16 cellular contexts compared by ENCODE assay signal in the genomic region with DNA sequence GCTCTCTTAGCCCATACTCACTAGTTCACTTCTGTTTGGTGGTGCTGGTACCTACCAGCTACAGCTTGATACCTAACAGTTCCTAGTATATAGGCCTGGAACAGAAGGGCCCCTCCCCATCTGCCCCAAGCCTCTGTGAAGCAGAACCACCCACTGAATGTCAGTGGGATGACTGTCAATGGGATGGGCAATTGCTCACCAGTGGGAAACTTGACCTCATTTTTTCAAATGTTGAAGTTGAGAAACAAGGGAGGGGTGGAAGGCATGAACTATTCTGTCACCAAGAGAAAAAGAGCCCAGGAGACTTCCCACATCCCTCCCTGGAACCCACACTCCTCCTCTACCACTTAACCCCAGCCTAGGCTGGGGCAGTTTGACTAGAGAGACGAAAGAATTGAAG. TPM values are rescaled to one million over a fixed set of nuclear protein-coding genes. Genes with fewer than 3 reads are reported as not detected.
DNase-seq lines count a peak whose midpoint lies in the region; ATAC-seq and TF ChIP-seq lines count a peak whose summit lies in the region.
"Had no signal": no experiment of that assay in that cellular context is flagged by ENCODE, and none has a peak within 500 bp of the region (broad histone marks: within the 10 kb centered on the region; RNA-seq: fewer than 3 reads in every experiment).

Gene NLRP10 (minus strand): TSS at position 62 of the 400 bp plus-strand sequence. CDS start 1,952 bp downstream, outside the sequence.

- H4K20me1 ChIP-seq in DOHH2 (ENCODE audit: control insufficient read depth, insufficient read depth, low read depth, low read length) (no peaks in the 10 kb centered on the region), osteoblast (ENCODE audit: insufficient read depth, low read length) (no peaks in the 10 kb centered on the region)

- TF ChIP-seq POLR2A in right lobe of liver (IDR thresholded peaks at IDR 0.05) = no peak

- H3K36me3 ChIP-seq in DOHH2 (ENCODE audit: control insufficient read depth, low read length) (no peaks in the 10 kb centered on the region), MG63 (no peaks in the 10 kb centered on the region), osteoblast (ENCODE audit: insufficient read depth, low read length) (no peaks in the 10 kb centered on the region), right lobe of liver (no peaks in the 10 kb centered on the region)
- H3K36me3 ChIP-seq: Peyer's patch had no signal

- H3K79me2 ChIP-seq in DOHH2 (ENCODE audit: control insufficient read depth, low read length) = no peaks in the 10 kb centered on the region
- H3K79me2 ChIP-seq in osteoblast (ENCODE audit: insufficient read depth, low read length) = no peaks in the 10 kb centered on the region

- ATAC-seq in right lobe of liver = no peak

- H3K9me2 ChIP-seq in DOHH2 (replicated peaks; ENCODE audit: control insufficient read depth, low read length) = no peaks in the 10 kb centered on the region

- intact Hi-C loops in right lobe of liver (cut with DNase I) = no loop called here

- H3K4me2 ChIP-seq in DOHH2 (ENCODE audit: low read length) = peak within 1 kb of the TSS; percentile 56
- peak within 1 kb of the TSS; percentile 58 for H3K4me2 ChIP-seq in osteoblast (ENCODE audit: insufficient read depth, low read length)

- no peaks in the 10 kb centered on the region for H3K27me3 ChIP-seq in DOHH2 (ENCODE audit: control insufficient read depth, low read length)
- no peaks in the 10 kb centered on the region for H3K27me3 ChIP-seq in MG63
- no peaks in the 10 kb centered on the region for H3K27me3 ChIP-seq in osteoblast (ENCODE audit: insufficient read depth, low read length)
- H3K27me3 ChIP-seq in right lobe of liver = no peaks in the 10 kb centered on the region
- H3K27me3 ChIP-seq: Peyer's patch had no signal

- H3K4me3 ChIP-seq in DOHH2 (ENCODE audit: low read length) (peak within 1 kb of the TSS; percentile 36), MG63 (no peak within 1 kb of the TSS), osteoblast (ENCODE audit: insufficient read depth, low read length) (peak within 1 kb of the TSS; percentile 21), right lobe of liver (no peak within 1 kb of the TSS)
- H3K4me3 ChIP-seq: coronary artery, Peyer's patch had no signal

- DNase-seq in MG63 (peak; percentile 85), dedifferentiated amniotic fluid mesenchymal stem cell (ENCODE audit: extremely low spot score) (peak; percentile 77), osteoblast (ENCODE audit: insufficient read length, low spot score, missing footprints) (peak; percentile 90), NCI-H128 (lab: John Stamatoyannopoulos, UW; ENCODE audit: unreplicated experiment) (no peak), right lobe of liver (no peak), HuH-7.5 (ENCODE audit: low spot score) (no peak)
- DNase-seq in activated CD8-positive, alpha-beta memory T cell treated with anti-CD3 and anti-CD28 coated beads for 24 hours = no peak
- DNase-seq: CD8-positive, alpha-beta memory T cell; foreskin melanocyte; islet precursor cell; NCI-H2227 treated with DMSO at 0.1 percent for 48 hours; Peyer's patch; stimulated activated CD4-positive, alpha-beta T cell treated with anti-CD3 and anti-CD28 coated beads, Interleukin-4, amount 100 ng/mL, for 1 hour; stimulated activated naive CD4-positive, alpha-beta T cell had no signal

- H3K9me3 ChIP-seq in DOHH2 (ENCODE audit: control insufficient read depth, insufficient read depth, low read length) (no peaks in the 10 kb centered on the region), MG63 (no peaks in the 10 kb centered on the region), osteoblast (ENCODE audit: low read depth, low read length) (no peaks in the 10 kb centered on the region), right lobe of liver (no peaks in the 10 kb centered on the region)
- H3K9me3 ChIP-seq: Peyer's patch had no signal

- H3K27ac ChIP-seq in DOHH2 (ENCODE audit: low read depth, low read length) (peak within 1 kb of the TSS; percentile 22; the same call in 1 of the 2 replicates), osteoblast (ENCODE audit: low read depth, low read length) (peak within 1 kb of the TSS; percentile 97), right lobe of liver (no peak within 1 kb of the TSS)
- H3K27ac ChIP-seq: coronary artery, Peyer's patch had no signal

- TF ChIP-seq CTCF in DOHH2 (IDR thresholded peaks at IDR 0.05; ENCODE audit: low read depth, low read length, poor library complexity, severe bottlenecking) = no peak
- TF ChIP-seq CTCF in osteoblast (IDR thresholded peaks at IDR 0.05; ENCODE audit: extremely low read depth, low read depth, low read length) = no peak
- no peak for TF ChIP-seq CTCF in right lobe of liver (IDR thresholded peaks at IDR 0.05)

- 83% methylated on average over 1 of the region's 1 CpG for WGBS in right lobe of liver (ENCODE audit: insufficient coverage, low coverage, low lambda C conversion rate, missing lambda C conversion rate)

- H3K4me1 ChIP-seq in DOHH2 (ENCODE audit: control insufficient read depth, low read length) (peaks cover 25% of the 10 kb centered on the region), osteoblast (ENCODE audit: insufficient read depth, low read length) (peaks cover 61% of the 10 kb centered on the region), right lobe of liver (no peaks in the 10 kb centered on the region)
- H3K4me1 ChIP-seq: Peyer's patch had no signal

- no peaks in the 10 kb centered on the region for H3F3A ChIP-seq in DOHH2 (ENCODE audit: control insufficient read depth, insufficient read depth)

- H2AFZ ChIP-seq in osteoblast (ENCODE audit: low read length) = peak within 1 kb of the TSS; percentile 26

RNA-seq across cellular contexts. Expression of gene NLRP10, which starts in this region (rescaled TPM):
- 0.36 TPM in 1 of 2 replicates, not detected in the other for total RNA-seq in MG63 (2014; rRNA removed; shearing (Covaris generic); ENCODE audit: low replicate concordance)
- total RNA-seq in osteoblast = 10.0 and 14.1 TPM in 2 replicates
- not detected for total RNA-seq in right lobe of liver
- total RNA-seq: CD8-positive, alpha-beta memory T cell; Peyer's patch had no signal

Comparison
In these comparisons a context has a peak if more than half of its experiments do, and no peak if none do; other contexts are left out.
1. Peak in DNase-seq in MG63; RNA of the gene not detected or under 1 TPM.
2. H3K27ac ChIP-seq: peak in DOHH2 (single experiment) and osteoblast (single experiment); none in right lobe of liver (0 of 3).
3. H3K4me3 ChIP-seq: peak in DOHH2 (single experiment) and osteoblast (single experiment); none in MG63 (single experiment) and right lobe of liver (0 of 3).
4. DNase-seq: peak in dedifferentiated amniotic fluid mesenchymal stem cell (single experiment) and osteoblast (single experiment); none in NCI-H128 (single experiment), activated CD8-positive, alpha-beta memory T cell treated with anti-CD3 and anti-CD28 coated beads for 24 hours (single experiment), right lobe of liver (0 of 3) and HuH-7.5 (single experiment).